Comparison of ENCODE assay signal across 8 cellular contexts in the genomic region with DNA sequence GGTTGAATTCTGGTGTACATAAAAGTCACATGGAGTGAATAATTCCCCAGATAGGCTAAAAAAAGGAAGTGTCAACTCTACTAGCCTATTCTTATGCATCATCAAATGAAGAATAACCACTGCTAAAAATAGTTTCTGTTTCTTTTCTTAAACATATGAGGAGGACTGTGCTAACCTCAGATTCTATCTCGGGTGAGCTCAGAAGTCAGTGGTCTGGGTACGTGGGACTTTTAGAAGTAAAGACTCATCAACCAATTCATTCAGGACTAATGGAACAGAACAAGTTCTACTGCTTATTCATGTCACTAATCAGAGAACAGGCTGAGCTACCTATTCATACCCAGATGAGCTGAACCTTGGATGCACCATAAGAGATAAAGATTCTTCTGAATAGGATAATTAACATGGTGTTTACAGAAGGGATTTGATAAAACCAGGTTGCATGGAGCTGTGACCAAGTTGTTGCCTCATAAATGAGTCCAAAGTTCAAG. TPM values are rescaled to one million over a fixed set of nuclear protein-coding genes. Genes with fewer than 3 reads are reported as not detected.
DNase-seq lines count a peak whose midpoint lies in the region; ATAC-seq and TF ChIP-seq lines count a peak whose summit lies in the region.

No MANE protein-coding gene starts in this region.

- H3K4me3 Mint-ChIP-seq in activated CD4-positive, alpha-beta memory T cell treated with anti-CD3 and anti-CD28 coated beads, Interleukin-2, amount 10 ng/mL, durations not matched to agents 7 days and 5 days = no peak overlapping the region
- H3K4me3 Mint-ChIP-seq in WTC11 = no peak overlapping the region

- peaks cover 24% of the 10 kb centered on the region for H3K4me1 Mint-ChIP-seq in activated CD4-positive, alpha-beta memory T cell treated with anti-CD3 and anti-CD28 coated beads, Interleukin-2, amount 10 ng/mL, durations not matched to agents 7 days and 5 days
- peaks cover 25% of the 10 kb centered on the region for H3K4me1 Mint-ChIP-seq in WTC11

- no peaks in the 10 kb centered on the region for H3K4me1 ChIP-seq in DND-41 (ENCODE audit: insufficient read depth, low read length)

- H3K36me3 Mint-ChIP-seq in activated CD4-positive, alpha-beta memory T cell treated with anti-CD3 and anti-CD28 coated beads, Interleukin-2, amount 10 ng/mL, durations not matched to agents 7 days and 5 days (ENCODE audit: low read depth) = no peaks in the 10 kb centered on the region
- peaks cover 20% of the 10 kb centered on the region for H3K36me3 Mint-ChIP-seq in WTC11

- H3K27me3 Mint-ChIP-seq in activated CD4-positive, alpha-beta memory T cell treated with anti-CD3 and anti-CD28 coated beads, Interleukin-2, amount 10 ng/mL, durations not matched to agents 7 days and 5 days = peaks cover 49% of the 10 kb centered on the region
- no peaks in the 10 kb centered on the region; the same call in none of the 2 replicates for H3K27me3 Mint-ChIP-seq in WTC11 (ENCODE audit: low read depth)

- H3K27ac Mint-ChIP-seq in activated CD4-positive, alpha-beta memory T cell treated with anti-CD3 and anti-CD28 coated beads, Interleukin-2, amount 10 ng/mL, durations not matched to agents 7 days and 5 days = peak overlapping the region; percentile 32
- H3K27ac Mint-ChIP-seq in WTC11 = no peak overlapping the region

- intact Hi-C loops in left cardiac atrium (cut with DNase I) = no loop called here

- H3K79me2 ChIP-seq in DND-41 (ENCODE audit: insufficient read depth, low read length) = no peaks in the 10 kb centered on the region

- ATAC-seq in DND-41 (ENCODE audit: insufficient read depth, low read depth) = 0 out of 3 replicates have a peak, but pooled peaks have one; percentile 33
- ATAC-seq in GM19328 (IDR thresholded peaks at IDR 0.05; ENCODE audit: unreplicated experiment) = peak; percentile 97
- peak; percentile 99 for ATAC-seq in HG03135 (IDR thresholded peaks at IDR 0.05; ENCODE audit: unreplicated experiment)
- no peak for ATAC-seq in left cardiac atrium
- no peak for ATAC-seq in WTC11

- POLR2A ChIA-PET in activated CD4-positive, alpha-beta memory T cell treated with anti-CD3 and anti-CD28 coated beads, Interleukin-2, amount 10 ng/mL, durations not matched to agents 7 days and 5 days (lab: Charles Lee) = interaction anchor here (1.5 kb wide), 1 partner anchor 157 kb away, joined by 7 read pairs; no protein-coding TSS in a partner anchor
- POLR2A ChIA-PET in WTC11 (lab: Charles Lee) = no interaction called here

- H3K9me3 Mint-ChIP-seq in activated CD4-positive, alpha-beta memory T cell treated with anti-CD3 and anti-CD28 coated beads, Interleukin-2, amount 10 ng/mL, durations not matched to agents 7 days and 5 days = no peaks in the 10 kb centered on the region
- H3K9me3 Mint-ChIP-seq in WTC11 = peaks cover 43% of the 10 kb centered on the region

- in situ Hi-C loops in brain microvascular endothelial cell (cut with HindIII; ENCODE audit: low pct_ligation_motif_present, low sequenced_read_pairs) = no loop called here

- TF ChIP-seq CTCF in DND-41 (IDR thresholded peaks at IDR 0.05; ENCODE audit: borderline replicate concordance, extremely low read depth, low read length, poor library complexity, severe bottlenecking) (no peak), brain microvascular endothelial cell (IDR thresholded peaks at IDR 0.05; ENCODE audit: low read depth, low read length, missing control alignments) (no peak), WTC11 (IDR thresholded peaks at IDR 0.05) (no peak)

- no peak overlapping the region for H3K9ac ChIP-seq in DND-41 (ENCODE audit: low read depth, low read length)

- H4K20me1 ChIP-seq in DND-41 (ENCODE audit: insufficient read depth, low read length) = no peaks in the 10 kb centered on the region

- H3K9me3 ChIP-seq in DND-41 (ENCODE audit: insufficient read depth, low read length, severe bottlenecking) = no peaks in the 10 kb centered on the region

- H3K27me3 ChIP-seq in DND-41 (ENCODE audit: insufficient read depth, low read length, poor library complexity) (no peaks in the 10 kb centered on the region), brain microvascular endothelial cell (replicated peaks) (peaks cover 16% of the 10 kb centered on the region)

- DNase-seq in DND-41 (no peak), HPDE6-E6E7 (ENCODE audit: extremely low spot score) (no peak), brain microvascular endothelial cell (no peak), left cardiac atrium (no peak), WTC11 (ENCODE audit: low spot score) (no peak)
- DNase-seq in activated CD4-positive, alpha-beta memory T cell treated with anti-CD3 and anti-CD28 coated beads, Interleukin-2, amount 10 ng/mL, durations not matched to agents 7 days and 5 days = peak; percentile 30

- H3K4me3 ChIP-seq in DND-41 (ENCODE audit: low read depth in 1 of 2, low read length in 2 of 2) = no peak overlapping the region
- no peak overlapping the region for H3K4me3 ChIP-seq in brain microvascular endothelial cell (ENCODE audit: low read depth, low read length)

- H3K27ac ChIP-seq in DND-41 (ENCODE audit: low read length) (no peak overlapping the region), brain microvascular endothelial cell (no peak overlapping the region)

- H3K36me3 ChIP-seq in DND-41 (ENCODE audit: insufficient read depth, low read length) (no peaks in the 10 kb centered on the region), brain microvascular endothelial cell (replicated peaks) (no peaks in the 10 kb centered on the region)

- H3K4me2 ChIP-seq in DND-41 (ENCODE audit: insufficient read depth, low read length) = no peak overlapping the region

- no peak overlapping the region for H2AFZ ChIP-seq in DND-41 (ENCODE audit: low read depth, low read length)

- CTCF ChIA-PET in activated CD4-positive, alpha-beta memory T cell treated with anti-CD3 and anti-CD28 coated beads, Interleukin-2, amount 10 ng/mL, durations not matched to agents 7 days and 5 days (lab: Charles Lee) = interaction anchor here (0.7 to 1.1 kb wide), 2 partner anchors 15 to 161 kb away, joined by 3 read pairs; no protein-coding TSS in a partner anchor
- CTCF ChIA-PET in WTC11 (lab: Charles Lee) = interaction anchor here (1.6 to 1.8 kb wide), 3 partner anchors 11 to 15 kb away, joined by 3 to 10 read pairs (median 6); no protein-coding TSS in a partner anchor

TF ChIP-seq in WTC11, 78 proteins besides CTCF, POLR2A, EP300 and RAD21:
- TF ChIP-seq GTF2I (CRISPR knock-in tag; conservative IDR thresholded peaks at IDR 0.05) = no peak
- TF ChIP-seq FOXJ3 (CRISPR knock-in tag; IDR thresholded peaks at IDR 0.05; ENCODE audit: borderline replicate concordance) = no peak
- no peak for TF ChIP-seq RELA (CRISPR knock-in tag; IDR thresholded peaks at IDR 0.05; ENCODE audit: borderline replicate concordance)
- TF ChIP-seq FOXP1 (CRISPR knock-in tag; IDR thresholded peaks at IDR 0.05; ENCODE audit: borderline replicate concordance) = no peak
- TF ChIP-seq, protein P1, sequence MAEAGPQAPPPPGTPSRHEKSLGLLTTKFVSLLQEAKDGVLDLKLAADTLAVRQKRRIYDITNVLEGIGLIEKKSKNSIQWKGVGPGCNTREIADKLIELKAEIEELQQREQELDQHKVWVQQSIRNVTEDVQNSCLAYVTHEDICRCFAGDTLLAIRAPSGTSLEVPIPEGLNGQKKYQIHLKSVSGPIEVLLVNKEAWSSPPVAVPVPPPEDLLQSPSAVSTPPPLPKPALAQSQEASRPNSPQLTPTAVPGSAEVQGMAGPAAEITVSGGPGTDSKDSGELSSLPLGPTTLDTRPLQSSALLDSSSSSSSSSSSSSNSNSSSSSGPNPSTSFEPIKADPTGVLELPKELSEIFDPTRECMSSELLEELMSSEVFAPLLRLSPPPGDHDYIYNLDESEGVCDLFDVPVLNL (CRISPR knock-in tag; IDR thresholded peaks at IDR 0.05; ENCODE audit: borderline replicate concordance, low read depth) = no peak
- no peak for TF ChIP-seq ZNF416 (CRISPR knock-in tag; IDR thresholded peaks at IDR 0.05)
- TF ChIP-seq NFYB (CRISPR knock-in tag; conservative IDR thresholded peaks at IDR 0.05; ENCODE audit: low read depth) = no peak
- no peak for TF ChIP-seq ZNF263 (CRISPR knock-in tag; IDR thresholded peaks at IDR 0.05; ENCODE audit: low read depth)
- TF ChIP-seq, protein P2, sequence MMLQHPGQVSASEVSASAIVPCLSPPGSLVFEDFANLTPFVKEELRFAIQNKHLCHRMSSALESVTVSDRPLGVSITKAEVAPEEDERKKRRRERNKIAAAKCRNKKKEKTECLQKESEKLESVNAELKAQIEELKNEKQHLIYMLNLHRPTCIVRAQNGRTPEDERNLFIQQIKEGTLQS (CRISPR knock-in tag; conservative IDR thresholded peaks at IDR 0.05) = no peak
- no peak for TF ChIP-seq TP53 (CRISPR knock-in tag; IDR thresholded peaks at IDR 0.05)
- no peak for TF ChIP-seq GRHL2 (CRISPR knock-in tag; IDR thresholded peaks at IDR 0.05; ENCODE audit: insufficient replicate concordance, severe bottlenecking)
- TF ChIP-seq, protein P3, sequence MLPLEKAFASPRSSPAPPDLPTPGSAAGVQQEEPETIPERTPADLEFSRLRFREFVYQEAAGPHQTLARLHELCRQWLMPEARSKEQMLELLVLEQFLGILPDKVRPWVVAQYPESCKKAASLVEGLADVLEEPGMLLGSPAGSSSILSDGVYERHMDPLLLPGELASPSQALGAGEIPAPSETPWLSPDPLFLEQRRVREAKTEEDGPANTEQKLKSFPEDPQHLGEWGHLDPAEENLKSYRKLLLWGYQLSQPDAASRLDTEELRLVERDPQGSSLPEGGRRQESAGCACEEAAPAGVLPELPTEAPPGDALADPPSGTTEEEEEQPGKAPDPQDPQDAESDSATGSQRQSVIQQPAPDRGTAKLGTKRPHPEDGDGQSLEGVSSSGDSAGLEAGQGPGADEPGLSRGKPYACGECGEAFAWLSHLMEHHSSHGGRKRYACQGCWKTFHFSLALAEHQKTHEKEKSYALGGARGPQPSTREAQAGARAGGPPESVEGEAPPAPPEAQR (CRISPR knock-in tag; IDR thresholded peaks at IDR 0.05) = no peak

RNA-seq across cellular contexts. Expression of a gene that starts 9.5 kb away (rescaled TPM):
- 1 to 10 TPM; 2.1 to 3.6 TPM for total RNA-seq in activated CD4-positive, alpha-beta memory T cell treated with anti-CD3 and anti-CD28 coated beads, Interleukin-2, amount 10 ng/mL, durations not matched to agents 7 days and 5 days
- total RNA-seq in left cardiac atrium = 1 to 10 TPM; 3.0 to 3.5 TPM
- total RNA-seq in WTC11 (2021) = 2.3 to 5.9 TPM (median 4.1 TPM) in 3 replicates

Comparison
In these comparisons a context has a peak if more than half of its experiments do, and no peak if none do; other contexts are left out.
1. ATAC-seq: peak in DND-41 (single experiment), GM19328 (single experiment) and HG03135 (single experiment); none in left cardiac atrium (0 of 2) and WTC11 (single experiment).